Comparison of ENCODE assay signal across 8 cellular contexts in the genomic region with DNA sequence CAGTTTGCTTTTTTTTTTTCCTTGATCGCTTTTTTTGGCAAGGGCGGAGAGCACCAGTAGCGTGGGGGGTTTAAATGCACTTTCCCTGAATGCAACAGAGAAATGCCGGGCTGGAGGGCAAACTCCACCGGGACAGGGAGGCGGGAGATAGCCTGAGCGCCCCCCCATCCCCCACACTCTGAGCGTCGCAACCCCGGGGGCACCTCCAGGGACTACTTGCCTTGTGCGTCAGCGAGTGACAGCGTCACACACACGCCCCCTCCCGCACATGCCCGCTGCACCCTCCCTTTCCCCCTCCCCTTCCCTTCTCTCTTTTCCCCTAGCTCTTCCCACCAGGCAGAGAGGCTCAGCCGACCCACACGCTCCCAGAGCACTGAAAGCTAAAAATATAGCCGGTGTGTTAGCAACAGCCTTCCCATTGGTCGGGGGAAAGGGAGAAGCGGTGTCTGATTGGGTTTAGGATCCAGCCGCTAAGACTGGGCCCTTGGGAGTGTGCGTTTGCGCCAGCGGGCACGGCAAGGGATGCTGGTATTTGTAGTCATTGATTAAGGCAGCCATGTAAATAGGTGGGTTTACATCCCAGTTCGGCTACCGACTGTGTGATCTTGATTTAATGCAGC. TPM values are rescaled to one million over a fixed set of nuclear protein-coding genes. Genes with fewer than 3 reads are reported as not detected.
DNase-seq lines count a peak whose midpoint lies in the region; ATAC-seq lines count a peak whose summit lies in the region.

No MANE protein-coding gene starts in this region.

- peak overlapping the region; percentile 97 for H2BK120ac ChIP-seq in mesenchymal stem cell (ENCODE audit: low read depth, low read length)

- no peaks in the 10 kb centered on the region for H3K27me3 ChIP-seq in CD4-positive, alpha-beta memory T cell (ENCODE audit: insufficient read depth, low read length)
- H3K27me3 ChIP-seq in endocrine pancreas (ENCODE audit: control insufficient read depth, insufficient read depth, low read length) (no peaks in the 10 kb centered on the region), mesenchymal stem cell (ENCODE audit: control insufficient read depth in 1 of 2, insufficient read depth in 1 of 2, low read length in 2 of 2) (no peaks in the 10 kb centered on the region)

- peak overlapping the region; percentile 88 to 89 for H3K14ac ChIP-seq in mesenchymal stem cell (ENCODE audit: low read length in 2 of 2)

- peaks cover 0 to 2% of the 10 kb centered on the region in 2 donors for H3K27me3 Mint-ChIP-seq in CD4-positive, alpha-beta memory T cell

- H3K4me2 ChIP-seq in mesenchymal stem cell (ENCODE audit: low read length, poor library complexity, severe bottlenecking): peak overlapping the region; percentile 87

- H3K36me3 ChIP-seq in CD4-positive, alpha-beta memory T cell (ENCODE audit: insufficient read depth, low read length): no peaks in the 10 kb centered on the region
- H3K36me3 ChIP-seq in endocrine pancreas (ENCODE audit: control insufficient read depth, insufficient read depth, low read length) (no peaks in the 10 kb centered on the region), mesenchymal stem cell (ENCODE audit: control insufficient read depth in 1 of 2, insufficient read depth in 2 of 2, low read depth in 1 of 2, low read length in 2 of 2) (peaks cover 3 to 5% of the 10 kb centered on the region in 2 experiments)

- H4K91ac ChIP-seq in mesenchymal stem cell (ENCODE audit: low read length): peak overlapping the region; percentile 79

- peak overlapping the region in 1 of 2 experiments; percentile 82 for H2BK12ac ChIP-seq in mesenchymal stem cell (ENCODE audit: low read length in 2 of 2)

- peak overlapping the region; percentile 78 to 98 for H3K18ac ChIP-seq in mesenchymal stem cell (ENCODE audit: low read depth in 1 of 2, low read length in 2 of 2)

- H3K9me3 Mint-ChIP-seq in CD4-positive, alpha-beta memory T cell: peaks cover 0 to 4% (median 0%) of the 10 kb centered on the region in 8 donors

- peaks cover 0 to 37% of the 10 kb centered on the region in 2 donors for H3K36me3 Mint-ChIP-seq in CD4-positive, alpha-beta memory T cell

- DNase-seq in CD4-positive, alpha-beta memory T cell: peak; percentile 91 to 97 (median 93)
- peak in 75 of 76 experiments; percentile 58 to 99 (median 95) for DNase-seq in HUDEP-2 (lab: John Stamatoyannopoulos, UW; ENCODE audit: unreplicated experiment in 76 of 76)
- peak; percentile 99 for DNase-seq in NOMO-1 treated with dmso at 0.1 percent for 144 hours (lab: John Stamatoyannopoulos, UW; ENCODE audit: unreplicated experiment)
- peak; percentile 82 for DNase-seq in activated CD8-positive, alpha-beta memory T cell treated with anti-CD3 and anti-CD28 coated beads, Interleukin-2, amount 50 U/mL, for 1 hour (ENCODE audit: extremely low read depth)
- DNase-seq in mesenchymal stem cell: peak; percentile 100
- peak; percentile 77 for DNase-seq in stimulated activated CD8-positive, alpha-beta memory T cell treated with anti-CD3 and anti-CD28 coated beads, Interleukin-12 subunit alpha, Interleukin-12 subunit beta, amount 100 ng/mL, for 24 hours (ENCODE audit: extremely low read depth)

- peak overlapping the region; percentile 71 to 94 for H3K4me3 ChIP-seq in CD4-positive, alpha-beta memory T cell (ENCODE audit: low read length in 2 of 2)
- H3K4me3 ChIP-seq in endocrine pancreas (ENCODE audit: control insufficient read depth, insufficient read depth, low read length) (peak overlapping the region; percentile 41), mesenchymal stem cell (ENCODE audit: insufficient read depth in 1 of 2, low read depth in 1 of 2, low read length in 2 of 2) (peak overlapping the region; percentile 93 to 99)

- POLR2A ChIA-PET in CD4-positive, alpha-beta memory T cell (lab: Charles Lee; ENCODE audit: partially characterized antibody): interaction anchor here (0.6 to 10.7 kb wide), 26 partner anchors 9 to 1167 kb away, joined by 3 to 261 read pairs (median 4); a partner anchor contains a TSS

- peak overlapping the region; percentile 57 for H2BK5ac ChIP-seq in mesenchymal stem cell (ENCODE audit: low read depth, low read length, poor library complexity, severe bottlenecking)

- CTCF ChIA-PET in CD4-positive, alpha-beta memory T cell (lab: Charles Lee; ENCODE audit: partially characterized antibody): interaction anchor here (0.6 to 2.1 kb wide), 8 partner anchors 14 to 791 kb away, joined by 3 to 10 read pairs (median 4); a partner anchor contains a TSS

- H2AFZ ChIP-seq in mesenchymal stem cell (ENCODE audit: low read depth, low read length): no peak overlapping the region

- H3K27ac ChIP-seq in CD4-positive, alpha-beta memory T cell (ENCODE audit: low read depth, low read length): peak overlapping the region; percentile 87
- peak overlapping the region; percentile 94 for H3K27ac ChIP-seq in mesenchymal stem cell (ENCODE audit: low read length, poor library complexity, severe bottlenecking)

- peaks cover 12 to 46% (median 19%) of the 10 kb centered on the region in 4 donors for H3K4me1 Mint-ChIP-seq in CD4-positive, alpha-beta memory T cell

- peak overlapping the region; percentile 90 to 98 (median 96) for H3K4me3 Mint-ChIP-seq in CD4-positive, alpha-beta memory T cell

- H3K4ac ChIP-seq in mesenchymal stem cell (ENCODE audit: low read depth in 1 of 2, low read length in 2 of 2): peak overlapping the region; percentile 61 to 95

- 2% methylated on average over 26 of the region's 28 CpGs for WGBS in mesenchymal stem cell

- H2AK5ac ChIP-seq in mesenchymal stem cell (ENCODE audit: low read length, severe bottlenecking): no peak overlapping the region

- peak overlapping the region in 1 of 2 experiments; percentile 51 for H3K23ac ChIP-seq in mesenchymal stem cell (ENCODE audit: low read length in 2 of 2)

- intact Hi-C loops in CD4-positive, alpha-beta memory T cell (cut with micrococcal nuclease): loop anchor here (1.0 to 10.0 kb wide), 6 partner anchors 20 to 496 kb away; a partner anchor contains a TSS

- peak; percentile 36 for ATAC-seq in GM21367 (IDR thresholded peaks at IDR 0.05; ENCODE audit: unreplicated experiment)

- peaks cover 11% of the 10 kb centered on the region for H3K4me1 ChIP-seq in CD4-positive, alpha-beta memory T cell (ENCODE audit: insufficient read depth, low read length)
- H3K4me1 ChIP-seq in endocrine pancreas (ENCODE audit: control insufficient read depth, insufficient read depth, low read length) (no peaks in the 10 kb centered on the region), mesenchymal stem cell (ENCODE audit: control insufficient read depth, insufficient read depth, low read depth, low read length) (peaks cover 3% of the 10 kb centered on the region)

- H2BK15ac ChIP-seq in mesenchymal stem cell (ENCODE audit: low read depth, poor library complexity, severe bottlenecking): peak overlapping the region; percentile 98

- peak overlapping the region; percentile 97 for H4K8ac ChIP-seq in mesenchymal stem cell (ENCODE audit: low read length)

- no peaks in the 10 kb centered on the region for H3K9me3 ChIP-seq in CD4-positive, alpha-beta memory T cell (ENCODE audit: control insufficient read depth in 1 of 2, low read length in 2 of 2)
- H3K9me3 ChIP-seq in endocrine pancreas (ENCODE audit: control insufficient read depth, low read length) (no peaks in the 10 kb centered on the region), mesenchymal stem cell (ENCODE audit: control insufficient read depth, low read length) (no peaks in the 10 kb centered on the region)

- peak overlapping the region; percentile 94 to 99 (median 98) for H3K27ac Mint-ChIP-seq in CD4-positive, alpha-beta memory T cell

- H3K79me1 ChIP-seq in mesenchymal stem cell (replicated peaks; ENCODE audit: low read length, poor library complexity, severe bottlenecking): no peaks in the 10 kb centered on the region

- peak overlapping the region; percentile 95 for H3K9ac ChIP-seq in endocrine pancreas (ENCODE audit: control insufficient read depth, insufficient read depth, low read length)
- H3K9ac ChIP-seq in mesenchymal stem cell (ENCODE audit: low read length): peak overlapping the region; percentile 99

RNA-seq across cellular contexts. Expression of a gene that starts 1.7 kb away (rescaled TPM):
- 10 to 100 TPM; 37.5 to 38.7 TPM for total RNA-seq in CD4-positive, alpha-beta memory T cell
- 10 to 100 TPM in 1 of 2 donors, 1 to 10 TPM in 1; 9.6 to 26.5 TPM for polyA plus RNA-seq in CD4-positive, alpha-beta memory T cell
- 42.5 TPM for polyA plus RNA-seq in mesenchymal stem cell (2013, experiment 1 of 2)
- 43.0 TPM for polyA plus RNA-seq in mesenchymal stem cell (2013, experiment 2 of 2)

RNA-seq across cellular contexts. Expression of a gene that starts 20.2 kb away (rescaled TPM):
- total RNA-seq in CD4-positive, alpha-beta memory T cell: 10 to 100 TPM; 37.7 to 39.2 TPM
- polyA plus RNA-seq in CD4-positive, alpha-beta memory T cell: 10 to 100 TPM; 19.7 to 31.6 TPM
- polyA plus RNA-seq in mesenchymal stem cell (2013, experiment 1 of 2): 26.6 TPM
- polyA plus RNA-seq in mesenchymal stem cell (2013, experiment 2 of 2): 26.3 TPM

RNA-seq across cellular contexts. Expression of a gene that starts 20.6 kb away (rescaled TPM):
- total RNA-seq in CD4-positive, alpha-beta memory T cell: 10 to 100 TPM; 64.8 to 65.0 TPM
- 10 to 100 TPM; 79.6 to 81.2 TPM for polyA plus RNA-seq in CD4-positive, alpha-beta memory T cell
- 46.6 TPM for polyA plus RNA-seq in mesenchymal stem cell (2013, experiment 1 of 2)
- polyA plus RNA-seq in mesenchymal stem cell (2013, experiment 2 of 2): 46.8 TPM

Comparison
In these comparisons a context has a peak if more than half of its experiments do, and no peak if none do; other contexts are left out.
1. Peak in every context shown above with its lines: DNase-seq, ATAC-seq, H3K4me3 ChIP-seq and H3K27ac ChIP-seq.
2. H3K4me3 ChIP-seq: peak in every context shown above with its lines; median percentile 96 in mesenchymal stem cell; 82 in CD4-positive, alpha-beta memory T cell; 41 in endocrine pancreas.